1 cellular context compared by ENCODE assay signal in the genomic region with DNA sequence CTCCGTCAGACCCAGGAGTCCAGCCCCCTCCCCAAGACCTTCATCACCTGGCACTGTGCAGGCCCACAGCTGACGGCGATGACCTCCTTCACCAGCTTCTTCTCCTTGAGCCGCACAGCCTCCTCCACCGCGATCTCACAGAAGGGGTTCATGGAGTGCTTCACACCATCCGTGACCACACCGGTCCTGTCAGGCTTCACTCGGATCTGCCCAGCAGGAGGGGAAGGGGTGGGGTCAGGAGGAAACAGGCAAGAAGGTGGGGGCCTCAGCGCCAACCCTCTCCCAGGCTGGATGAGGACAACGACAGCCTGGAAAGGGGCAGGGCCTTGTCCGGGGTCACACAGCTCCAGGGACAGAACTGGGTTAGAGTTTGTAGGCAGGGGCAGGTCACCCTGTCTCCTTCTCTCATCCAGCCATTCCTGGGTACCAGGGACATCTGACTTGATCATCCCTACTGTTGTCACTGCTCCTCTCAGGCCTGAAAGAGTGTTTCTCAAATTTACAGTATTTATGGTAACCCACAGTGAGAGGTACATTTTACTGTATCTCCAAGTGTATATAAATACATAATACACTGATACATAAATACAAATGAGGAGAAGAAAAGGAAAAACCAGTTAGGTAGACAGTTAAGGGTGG.
TF ChIP-seq lines count a peak whose summit lies in the region.

No MANE protein-coding gene starts in this region.

TF ChIP-seq in HepG2, 621 proteins besides CTCF, POLR2A, EP300 and RAD21 (continued from another document and continues in another):
- no peak for TF ChIP-seq THAP9 (CRISPR knock-in tag; IDR thresholded peaks at IDR 0.05; ENCODE audit: borderline replicate concordance)
- TF ChIP-seq ZBTB14 (CRISPR knock-in tag; IDR thresholded peaks at IDR 0.05), result no peak
- TF ChIP-seq PPARG (CRISPR knock-in tag; conservative IDR thresholded peaks at IDR 0.05), result peak; percentile 54; the same call in 1 of the 2 replicates
- no peak for TF ChIP-seq PAF1 (CRISPR knock-in tag; IDR thresholded peaks at IDR 0.05)
- no peak for TF ChIP-seq CREBL2 (CRISPR knock-in tag; IDR thresholded peaks at IDR 0.05; ENCODE audit: borderline replicate concordance)
- no peak for TF ChIP-seq MXD1 (CRISPR knock-in tag; IDR thresholded peaks at IDR 0.05)
- TF ChIP-seq ETV6 (CRISPR knock-in tag; conservative IDR thresholded peaks at IDR 0.05), result no peak
- 0 out of 2 replicates have a peak, but pooled peaks have one; percentile 28 for TF ChIP-seq SKIL (CRISPR knock-in tag; IDR thresholded peaks at IDR 0.05; ENCODE audit: borderline replicate concordance)
- peak; percentile 39; the same call in 1 of the 2 replicates for TF ChIP-seq NRL (CRISPR knock-in tag; IDR thresholded peaks at IDR 0.05; ENCODE audit: borderline replicate concordance)
- TF ChIP-seq, protein P1, sequence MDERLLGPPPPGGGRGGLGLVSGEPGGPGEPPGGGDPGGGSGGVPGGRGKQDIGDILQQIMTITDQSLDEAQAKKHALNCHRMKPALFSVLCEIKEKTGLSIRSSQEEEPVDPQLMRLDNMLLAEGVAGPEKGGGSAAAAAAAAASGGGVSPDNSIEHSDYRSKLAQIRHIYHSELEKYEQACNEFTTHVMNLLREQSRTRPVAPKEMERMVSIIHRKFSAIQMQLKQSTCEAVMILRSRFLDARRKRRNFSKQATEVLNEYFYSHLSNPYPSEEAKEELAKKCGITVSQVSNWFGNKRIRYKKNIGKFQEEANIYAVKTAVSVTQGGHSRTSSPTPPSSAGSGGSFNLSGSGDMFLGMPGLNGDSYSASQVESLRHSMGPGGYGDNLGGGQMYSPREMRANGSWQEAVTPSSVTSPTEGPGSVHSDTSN (CRISPR knock-in tag; IDR thresholded peaks at IDR 0.05), result no peak
- TF ChIP-seq SUZ12 (IDR thresholded peaks at IDR 0.05; ENCODE audit: low read depth, low read length), result no peak
- no peak for TF ChIP-seq NR2F1 (CRISPR knock-in tag; IDR thresholded peaks at IDR 0.05)
- TF ChIP-seq TCF7L2 (IDR thresholded peaks at IDR 0.05; ENCODE audit: low read depth, low read length), result no peak
- TF ChIP-seq FOXP1 (IDR thresholded peaks at IDR 0.05), result no peak
- no peak for TF ChIP-seq FOXP1 (CRISPR knock-in tag; IDR thresholded peaks at IDR 0.05)
- TF ChIP-seq DNMT1 (CRISPR knock-in tag; IDR thresholded peaks at IDR 0.05), result no peak
- no peak for TF ChIP-seq ZHX2 (IDR thresholded peaks at IDR 0.05; ENCODE audit: low read depth)
- TF ChIP-seq ZHX2 (CRISPR knock-in tag; IDR thresholded peaks at IDR 0.05; ENCODE audit: borderline replicate concordance), result no peak
- TF ChIP-seq SAFB2 (CRISPR knock-in tag; IDR thresholded peaks at IDR 0.05; ENCODE audit: borderline replicate concordance, low read depth), result no peak
- no peak for TF ChIP-seq CENPX (CRISPR knock-in tag; IDR thresholded peaks at IDR 0.05)
- TF ChIP-seq ATF7 (IDR thresholded peaks at IDR 0.05), result no peak
- TF ChIP-seq ATF7 (CRISPR knock-in tag; IDR thresholded peaks at IDR 0.05), result no peak
- TF ChIP-seq, protein P2, sequence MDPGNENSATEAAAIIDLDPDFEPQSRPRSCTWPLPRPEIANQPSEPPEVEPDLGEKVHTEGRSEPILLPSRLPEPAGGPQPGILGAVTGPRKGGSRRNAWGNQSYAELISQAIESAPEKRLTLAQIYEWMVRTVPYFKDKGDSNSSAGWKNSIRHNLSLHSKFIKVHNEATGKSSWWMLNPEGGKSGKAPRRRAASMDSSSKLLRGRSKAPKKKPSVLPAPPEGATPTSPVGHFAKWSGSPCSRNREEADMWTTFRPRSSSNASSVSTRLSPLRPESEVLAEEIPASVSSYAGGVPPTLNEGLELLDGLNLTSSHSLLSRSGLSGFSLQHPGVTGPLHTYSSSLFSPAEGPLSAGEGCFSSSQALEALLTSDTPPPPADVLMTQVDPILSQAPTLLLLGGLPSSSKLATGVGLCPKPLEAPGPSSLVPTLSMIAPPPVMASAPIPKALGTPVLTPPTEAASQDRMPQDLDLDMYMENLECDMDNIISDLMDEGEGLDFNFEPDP (CRISPR knock-in tag; conservative IDR thresholded peaks at IDR 0.05), result no peak
- TF ChIP-seq ZNF101 (CRISPR knock-in tag; IDR thresholded peaks at IDR 0.05; ENCODE audit: borderline replicate concordance, low read depth), result no peak
- 0 out of 2 replicates have a peak, but pooled peaks have one; percentile 52 for TF ChIP-seq ZNF891 (CRISPR knock-in tag; IDR thresholded peaks at IDR 0.05)
- no peak for TF ChIP-seq ZZZ3 (CRISPR knock-in tag; IDR thresholded peaks at IDR 0.05; ENCODE audit: borderline replicate concordance)
- TF ChIP-seq ZNF383 (CRISPR knock-in tag; IDR thresholded peaks at IDR 0.05; ENCODE audit: borderline replicate concordance), result no peak
- no peak for TF ChIP-seq HMG20A (CRISPR knock-in tag; IDR thresholded peaks at IDR 0.05; ENCODE audit: borderline replicate concordance)
- no peak for TF ChIP-seq PLSCR1 (CRISPR knock-in tag; IDR thresholded peaks at IDR 0.05; ENCODE audit: borderline replicate concordance)
- no peak for TF ChIP-seq ZSCAN20 (CRISPR knock-in tag; IDR thresholded peaks at IDR 0.05; ENCODE audit: borderline replicate concordance)
- TF ChIP-seq RFX5 (IDR thresholded peaks at IDR 0.05; ENCODE audit: low read depth, low read length), result no peak
- TF ChIP-seq, protein P3, sequence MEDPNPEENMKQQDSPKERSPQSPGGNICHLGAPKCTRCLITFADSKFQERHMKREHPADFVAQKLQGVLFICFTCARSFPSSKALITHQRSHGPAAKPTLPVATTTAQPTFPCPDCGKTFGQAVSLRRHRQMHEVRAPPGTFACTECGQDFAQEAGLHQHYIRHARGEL (CRISPR knock-in tag; IDR thresholded peaks at IDR 0.05), result no peak
- TF ChIP-seq ZNF558 (CRISPR knock-in tag; IDR thresholded peaks at IDR 0.05; ENCODE audit: borderline replicate concordance), result no peak
- no peak for TF ChIP-seq EHMT2 (IDR thresholded peaks at IDR 0.05; ENCODE audit: borderline replicate concordance, low read depth, low read length)
- peak; percentile 44; the same call in 1 of the 2 replicates for TF ChIP-seq CCDC6 (CRISPR knock-in tag; IDR thresholded peaks at IDR 0.05)
- no peak for TF ChIP-seq ZNF740 (CRISPR knock-in tag; IDR thresholded peaks at IDR 0.05)
- TF ChIP-seq ZFX (CRISPR knock-in tag; IDR thresholded peaks at IDR 0.05; ENCODE audit: low read depth), result peak; percentile 78
- TF ChIP-seq FOSL2 (CRISPR knock-in tag; IDR thresholded peaks at IDR 0.05), result peak; percentile 30; the same call in 1 of the 2 replicates
- TF ChIP-seq MYNN (CRISPR knock-in tag; IDR thresholded peaks at IDR 0.05; ENCODE audit: low read depth), result no peak
- no peak for TF ChIP-seq CEBPB (IDR thresholded peaks at IDR 0.05; ENCODE audit: borderline replicate concordance, low read depth, low read length)
- TF ChIP-seq CREB1 (IDR thresholded peaks at IDR 0.05), result no peak
- TF ChIP-seq CREB1 (CRISPR knock-in tag; IDR thresholded peaks at IDR 0.05), result no peak
